11 cellular contexts compared by ENCODE assay signal in the genomic region with DNA sequence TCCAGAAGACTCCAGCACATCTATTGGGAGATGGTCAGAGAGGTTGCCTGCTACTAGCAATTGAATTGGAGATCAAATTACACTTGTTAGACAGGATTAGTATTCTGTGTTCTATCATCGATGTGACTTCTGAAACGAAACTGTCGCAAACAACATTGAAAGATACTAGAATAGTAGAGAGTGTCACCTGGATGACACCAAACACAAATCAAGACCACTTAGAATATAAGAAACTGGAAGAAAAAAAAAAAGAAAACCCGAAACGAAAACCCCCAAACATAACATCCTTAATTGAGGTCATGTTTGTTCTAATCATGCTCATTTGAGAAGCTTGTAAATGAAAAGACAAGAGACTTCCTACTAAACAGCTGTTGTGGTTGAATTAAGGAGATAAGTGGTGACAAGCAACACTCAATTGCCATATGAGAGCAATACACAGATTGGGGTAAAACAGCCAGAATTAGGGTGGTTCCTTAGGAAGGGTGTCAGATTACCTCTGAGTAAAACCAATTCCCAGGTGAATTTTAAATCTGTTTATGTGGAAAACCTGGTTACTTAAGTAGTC.
DNase-seq lines count a peak whose midpoint lies in the region; ATAC-seq and TF ChIP-seq lines count a peak whose summit lies in the region.
"Had no signal": no experiment of that assay in that cellular context is flagged by ENCODE, and none has a peak within 500 bp of the region (broad histone marks: within the 10 kb centered on the region; RNA-seq: fewer than 3 reads in every experiment).

No MANE protein-coding gene starts in this region.

- H3K9me3 ChIP-seq in aorta (ENCODE audit: control insufficient read depth, low read length) = no peaks in the 10 kb centered on the region
- H3K9me3 ChIP-seq: esophagus squamous epithelium, lower lobe of right lung had no signal

- H3K9me3 Mint-ChIP-seq in activated CD4-positive, alpha-beta memory T cell treated with anti-CD3 and anti-CD28 coated beads for 36 hours = peaks cover 5% of the 10 kb centered on the region
- H3K9me3 Mint-ChIP-seq in Calu3 (ENCODE audit: low read depth, unreplicated experiment) = no peaks in the 10 kb centered on the region

- POLR2A ChIA-PET in activated CD4-positive, alpha-beta memory T cell treated with anti-CD3 and anti-CD28 coated beads for 36 hours (lab: Charles Lee) = no interaction called here

- no peaks in the 10 kb centered on the region for H3K4me1 Mint-ChIP-seq in activated CD4-positive, alpha-beta memory T cell treated with anti-CD3 and anti-CD28 coated beads for 36 hours (ENCODE audit: low read depth)
- H3K4me1 Mint-ChIP-seq in Calu3 (ENCODE audit: low read depth, unreplicated experiment) = peaks cover 20% of the 10 kb centered on the region

- no peak overlapping the region for H3K4me3 Mint-ChIP-seq in activated CD4-positive, alpha-beta memory T cell treated with anti-CD3 and anti-CD28 coated beads for 36 hours
- no peak overlapping the region for H3K4me3 Mint-ChIP-seq in Calu3 (ENCODE audit: low read depth, unreplicated experiment)

- H3K36me3 Mint-ChIP-seq in activated CD4-positive, alpha-beta memory T cell treated with anti-CD3 and anti-CD28 coated beads for 36 hours = no peaks in the 10 kb centered on the region
- H3K36me3 Mint-ChIP-seq in Calu3 (ENCODE audit: insufficient read depth, unreplicated experiment) = no peaks in the 10 kb centered on the region

- H3K27ac Mint-ChIP-seq in activated CD4-positive, alpha-beta memory T cell treated with anti-CD3 and anti-CD28 coated beads for 36 hours = no peak overlapping the region
- no peak overlapping the region for H3K27ac Mint-ChIP-seq in Calu3 (ENCODE audit: unreplicated experiment)

- no peaks in the 10 kb centered on the region for H3K27me3 ChIP-seq in aorta (ENCODE audit: control insufficient read depth in 1 of 2, insufficient read depth in 2 of 2, low read length in 1 of 2)
- H3K27me3 ChIP-seq: esophagus squamous epithelium had no signal

- ATAC-seq in GM21390 (IDR thresholded peaks at IDR 0.05; ENCODE audit: unreplicated experiment) (peak; percentile 27), HG03135 (IDR thresholded peaks at IDR 0.05; ENCODE audit: unreplicated experiment) (no peak), aorta (ENCODE audit: low FRiP score) (no peak)
- ATAC-seq: lower lobe of right lung had no signal

- H3K27me3 Mint-ChIP-seq in activated CD4-positive, alpha-beta memory T cell treated with anti-CD3 and anti-CD28 coated beads for 36 hours = no peaks in the 10 kb centered on the region
- no peaks in the 10 kb centered on the region for H3K27me3 Mint-ChIP-seq in Calu3 (ENCODE audit: unreplicated experiment)

- H3K4me3 ChIP-seq in choroid plexus epithelial cell (ENCODE audit: low read depth, low read length) (no peak overlapping the region), aorta (ENCODE audit: low read length in 2 of 2) (no peak overlapping the region)
- H3K4me3 ChIP-seq: esophagus squamous epithelium, lower lobe of right lung had no signal

- 89 to 94% methylated on average over 5 of the region's 5 CpGs for WGBS in aorta, 2 donors

- DNase-seq in D341Med (ENCODE audit: low spot score) (peak; percentile 35), NCI-H1694 (lab: John Stamatoyannopoulos, UW) (peak; percentile 5), choroid plexus epithelial cell (ENCODE audit: low read depth) (peak; percentile 14), aorta (no peak), Calu3 (no peak)
- DNase-seq in activated CD4-positive, alpha-beta memory T cell treated with anti-CD3 and anti-CD28 coated beads for 36 hours = no peak
- DNase-seq: esophagus squamous epithelium, lower lobe of right lung, small intestine had no signal

- no peaks in the 10 kb centered on the region for H3K4me1 ChIP-seq in aorta (ENCODE audit: control insufficient read depth in 1 of 2, insufficient read depth in 2 of 2, low read length in 2 of 2)

- H3K36me3 ChIP-seq in aorta (ENCODE audit: control insufficient read depth in 1 of 2, insufficient read depth in 2 of 2, low read length in 1 of 2) = no peaks in the 10 kb centered on the region
- H3K36me3 ChIP-seq: esophagus squamous epithelium, lower lobe of right lung had no signal

- TF ChIP-seq CTCF in choroid plexus epithelial cell (conservative IDR thresholded peaks at IDR 0.05; ENCODE audit: low read depth, low read length) (no peak), Calu3 (IDR thresholded peaks at IDR 0.05; ENCODE audit: unreplicated experiment) (no peak)

- no peak overlapping the region for H3K27ac ChIP-seq in aorta (ENCODE audit: low read depth in 1 of 2, low read length in 2 of 2)
- H3K27ac ChIP-seq: esophagus squamous epithelium, lower lobe of right lung had no signal

- CTCF ChIA-PET in activated CD4-positive, alpha-beta memory T cell treated with anti-CD3 and anti-CD28 coated beads for 36 hours (lab: Charles Lee) = no interaction called here
- CTCF ChIA-PET in Calu3 (lab: Charles Lee) = no interaction called here

- no TSS peak for BruUV-seq in Calu3 (replicated peaks; lab: Mats Ljungman, UMichigan)

- intact Hi-C loops in aorta (cut with DNase I) (no loop called here), Calu3 (cut with micrococcal nuclease; ENCODE audit: unreplicated experiment) (no loop called here)
- intact Hi-C loops in activated CD4-positive, alpha-beta memory T cell treated with anti-CD3 and anti-CD28 coated beads for 36 hours (cut with micrococcal nuclease) = no loop called here

Comparison
In these comparisons a context has a peak if more than half of its experiments do, and no peak if none do; other contexts are left out.
1. DNase-seq: peak in D341Med (single experiment), NCI-H1694 (single experiment) and choroid plexus epithelial cell (single experiment); none in aorta (0 of 2), activated CD4-positive, alpha-beta memory T cell treated with anti-CD3 and anti-CD28 coated beads for 36 hours (single experiment) and Calu3 (single experiment).